Comparison of ENCODE assay signal across 8 cellular contexts in genomic region chr1:9626201-9626608, GRCh38. TPM values are rescaled to one million over a fixed set of nuclear protein-coding genes. Genes with fewer than 3 reads are reported as not detected.
DNase-seq lines count a peak whose midpoint lies in the region; ATAC-seq and TF ChIP-seq lines count a peak whose summit lies in the region.

No MANE protein-coding gene starts in this region.

- WGBS in SK-N-SH (ENCODE audit: low lambda C conversion rate), result 43% methylated on average over 7 of the region's 9 CpGs
- WGBS in testis, 2 donors, result 65 to 73% methylated on average over 6 to 9 of the region's 9 CpGs

- no peaks in the 10 kb centered on the region for H4K20me1 ChIP-seq in SK-N-SH (ENCODE audit: insufficient read depth)

- no peak for TF ChIP-seq POLR2A in testis (IDR thresholded peaks at IDR 0.05)

- H3F3A ChIP-seq in SK-N-SH (replicated peaks; ENCODE audit: insufficient read depth), result no peaks in the 10 kb centered on the region

- H3K4me1 ChIP-seq in SK-N-SH (ENCODE audit: control insufficient read depth in 1 of 2, insufficient read depth in 2 of 2, low read depth in 1 of 2, low read length in 1 of 2), result no peaks in the 10 kb centered on the region; a peak in 1 of 4 replicates
- peaks cover 3% of the 10 kb centered on the region for H3K4me1 ChIP-seq in testis

- H3K36me3 Mint-ChIP-seq in T-cell (peaks cover 5% of the 10 kb centered on the region), osteocyte (ENCODE audit: unreplicated experiment) (no peaks in the 10 kb centered on the region)

- POLR2A ChIA-PET in SK-N-SH (lab: Yijun Ruan, JAX) (interaction anchor here (0.7 kb wide), 1 partner anchor 192 kb away, joined by 3 read pairs; no protein-coding TSS in a partner anchor), T-cell (lab: Charles Lee) (interaction anchor here in 1 of 2 donors (0.6 kb wide), 1 partner anchor 27 kb away, joined by 21 read pairs; no protein-coding TSS in a partner anchor)

- H3K27ac Mint-ChIP-seq in T-cell, result peak overlapping the region; percentile 71 to 82
- H3K27ac Mint-ChIP-seq in osteocyte (ENCODE audit: unreplicated experiment), result no peak overlapping the region

- DNase-seq in SK-N-SH (peak; percentile 23), T-cell (peak in 4 of 34 experiments; percentile 2 to 31 (median 18)), osteocyte (ENCODE audit: extremely low spot score, unreplicated experiment) (no peak), NCI-H774 (lab: John Stamatoyannopoulos, UW) (no peak), testis (no peak)

- no peaks in the 10 kb centered on the region for H3K9me2 ChIP-seq in SK-N-SH

- H3K4me2 ChIP-seq in SK-N-SH, result no peak overlapping the region

- H3K27me3 ChIP-seq in SK-N-SH (ENCODE audit: insufficient read depth) (no peaks in the 10 kb centered on the region), testis (no peaks in the 10 kb centered on the region)

- no peak for TF ChIP-seq EP300 in SK-N-SH (IDR thresholded peaks at IDR 0.05; ENCODE audit: borderline replicate concordance in 1 of 2, low read depth in 1 of 2, low read length in 1 of 2)

- H3K27ac ChIP-seq in SK-N-SH (ENCODE audit: low read depth in 2 of 2, low read length in 1 of 2), result no peak overlapping the region
- H3K27ac ChIP-seq in testis, result no peak overlapping the region

- H3K9ac ChIP-seq in SK-N-SH, result no peak overlapping the region

- H3K9me3 ChIP-seq in SK-N-SH (no peaks in the 10 kb centered on the region), testis (no peaks in the 10 kb centered on the region)

- H3K27me3 Mint-ChIP-seq in T-cell, result no peaks in the 10 kb centered on the region
- no peaks in the 10 kb centered on the region for H3K27me3 Mint-ChIP-seq in osteocyte (ENCODE audit: unreplicated experiment)

- H3K79me2 ChIP-seq in SK-N-SH (ENCODE audit: insufficient read depth), result no peaks in the 10 kb centered on the region

- no peak for TF ChIP-seq CTCF in SK-N-SH (IDR thresholded peaks at IDR 0.05)
- no peak for TF ChIP-seq CTCF in osteocyte (IDR thresholded peaks at IDR 0.05)
- TF ChIP-seq CTCF in testis (IDR thresholded peaks at IDR 0.05), result no peak

- intact Hi-C loops in testis (cut with DNase I; ENCODE audit: low total_unique reads), result loop anchor here (10.0 kb wide), 1 partner anchor 239 kb away; no protein-coding TSS in a partner anchor

- no peak overlapping the region for H3K4me3 ChIP-seq in SK-N-SH (ENCODE audit: low read depth in 2 of 2, low read length in 1 of 2)
- H3K4me3 ChIP-seq in testis, result no peak overlapping the region

- H3K4me3 Mint-ChIP-seq in T-cell (peak overlapping the region; percentile 88 to 97 (median 90)), osteocyte (ENCODE audit: unreplicated experiment) (peak overlapping the region; percentile 55)

- H3K36me3 ChIP-seq in SK-N-SH (replicated peaks in 1 of 2; ENCODE audit: control insufficient read depth in 1 of 2, insufficient read depth in 2 of 2, low read length in 1 of 2), result no peaks in the 10 kb centered on the region
- no peaks in the 10 kb centered on the region for H3K36me3 ChIP-seq in testis (ENCODE audit: low read depth, missing control alignments)

- ATAC-seq in SK-N-SH treated with all-trans-retinoic acid at 6 μM for 48 hours (no peak), HG02588 (IDR thresholded peaks at IDR 0.05; ENCODE audit: unreplicated experiment) (peak; percentile 44), T-cell (replicated peaks in 1 of 4) (no peak), GM18858 (IDR thresholded peaks at IDR 0.05; ENCODE audit: unreplicated experiment) (no peak)

- H3K9me3 Mint-ChIP-seq in T-cell (no peaks in the 10 kb centered on the region), osteocyte (ENCODE audit: unreplicated experiment) (no peaks in the 10 kb centered on the region)

- H3K4me1 Mint-ChIP-seq in T-cell (peaks cover 30 to 49% (median 45%) of the 10 kb centered on the region in 3 donors), osteocyte (ENCODE audit: unreplicated experiment) (peaks cover 3% of the 10 kb centered on the region)

- CTCF ChIA-PET in SK-N-SH (lab: Yijun Ruan, JAX) (interaction anchor here (0.6 to 4.2 kb wide), 54 partner anchors 9 to 775 kb away, joined by 3 to 74 read pairs (median 5); partner anchors contain the start of genes PIK3CD and TMEM201), T-cell (lab: Charles Lee) (interaction anchor here (0.6 to 5.5 kb wide), 7 partner anchors 28 to 117 kb away, joined by 3 to 60 read pairs (median 4); partner anchors contain the start of gene PIK3CD (in 1 of the 2))

- TF ChIP-seq RAD21 in SK-N-SH (IDR thresholded peaks at IDR 0.05; ENCODE audit: low read length), result no peak

- H2AFZ ChIP-seq in SK-N-SH (ENCODE audit: low read depth), result no peak overlapping the region

TF ChIP-seq in SK-N-SH, 30 proteins besides CTCF, POLR2A, EP300 and RAD21:
- TF ChIP-seq IRF3 (IDR thresholded peaks at IDR 0.05; ENCODE audit: low read depth, low read length) (no peak), RXRA (IDR thresholded peaks at IDR 0.05; ENCODE audit: borderline replicate concordance, low read depth) (no peak), RCOR1 (IDR thresholded peaks at IDR 0.05; ENCODE audit: low read length) (no peak), RFX5 (IDR thresholded peaks at IDR 0.05; ENCODE audit: low read length) (no peak), CHD2 (IDR thresholded peaks at IDR 0.05; ENCODE audit: low read length, partially characterized antibody) (no peak), USF1 (IDR thresholded peaks at IDR 0.05; ENCODE audit: borderline replicate concordance, low read depth) (no peak)

TF ChIP-seq in SK-N-SH treated with all-trans-retinoic acid at 6 μM for 48 hours, 23 proteins besides CTCF, POLR2A, EP300 and RAD21 (continues in another document):
- no peak for TF ChIP-seq SNAI2 (CRISPR knock-in tag; IDR thresholded peaks at IDR 0.05)
- TF ChIP-seq RARB (CRISPR knock-in tag; IDR thresholded peaks at IDR 0.05), result no peak
- TF ChIP-seq GLIS3 (CRISPR knock-in tag; IDR thresholded peaks at IDR 0.05), result no peak
- TF ChIP-seq ZFP3 (CRISPR knock-in tag; IDR thresholded peaks at IDR 0.05), result no peak
- TF ChIP-seq TOX (CRISPR knock-in tag; IDR thresholded peaks at IDR 0.05; ENCODE audit: borderline replicate concordance), result no peak
- no peak for TF ChIP-seq TCF4 (CRISPR knock-in tag; IDR thresholded peaks at IDR 0.05; ENCODE audit: borderline replicate concordance)
- TF ChIP-seq ESRRG (CRISPR knock-in tag; IDR thresholded peaks at IDR 0.05), result no peak
- no peak for TF ChIP-seq CSDC2 (CRISPR knock-in tag; IDR thresholded peaks at IDR 0.05)
- TF ChIP-seq ZNF8 (CRISPR knock-in tag; IDR thresholded peaks at IDR 0.05), result no peak
- no peak for TF ChIP-seq ZNF70 (CRISPR knock-in tag; IDR thresholded peaks at IDR 0.05)
- no peak for TF ChIP-seq OSR1 (CRISPR knock-in tag; IDR thresholded peaks at IDR 0.05)
- no peak for TF ChIP-seq BACH2 (CRISPR knock-in tag; IDR thresholded peaks at IDR 0.05; ENCODE audit: borderline replicate concordance)
- TF ChIP-seq POU6F1 (CRISPR knock-in tag; IDR thresholded peaks at IDR 0.05; ENCODE audit: borderline replicate concordance, low read depth), result no peak
- TF ChIP-seq ARNTL (CRISPR knock-in tag; IDR thresholded peaks at IDR 0.05; ENCODE audit: borderline replicate concordance, low read depth), result no peak
- no peak for TF ChIP-seq ISL1 (CRISPR knock-in tag; IDR thresholded peaks at IDR 0.05)
- no peak for TF ChIP-seq PATZ1 (CRISPR knock-in tag; IDR thresholded peaks at IDR 0.05; ENCODE audit: borderline replicate concordance)
- TF ChIP-seq PPARA (CRISPR knock-in tag; IDR thresholded peaks at IDR 0.05; ENCODE audit: borderline replicate concordance), result no peak

RNA-seq across cellular contexts. Expression of gene PIK3CD, which starts 25.3 kb away (rescaled TPM):
- polyA plus RNA-seq in SK-N-SH (2012; rRNA removed) (5.5 and 6.0 TPM in 2 replicates), testis (ENCODE audit: insufficient read depth, low read depth, low replicate concordance) (11.7 TPM)
- polyA plus RNA-seq in SK-N-SH (2012; cell fraction: cytosol; rRNA removed), result 2.7 and 3.9 TPM in 2 replicates
- polyA plus RNA-seq in SK-N-SH (2012; cell fraction: nucleus; rRNA removed), result 12.9 and 13.6 TPM in 2 replicates
- total RNA-seq in T-cell (100 to 1,000 TPM; 246 to 313 (median 280) TPM), osteocyte (10.1 and 14.6 TPM in 2 replicates), testis (10 to 100 TPM; 12.4 to 17.2 TPM)

RNA-seq across cellular contexts. Expression of gene TMEM201, which starts 37.5 kb away (rescaled TPM):
- polyA plus RNA-seq in SK-N-SH (2012; rRNA removed) (3.0 and 8.2 TPM in 2 replicates), testis (ENCODE audit: insufficient read depth, low read depth, low replicate concordance) (26.6 TPM)
- polyA plus RNA-seq in SK-N-SH (2012; cell fraction: cytosol; rRNA removed), result 2.7 and 5.1 TPM in 2 replicates
- 17.3 and 19.4 TPM in 2 replicates for polyA plus RNA-seq in SK-N-SH (2012; cell fraction: nucleus; rRNA removed)
- total RNA-seq in T-cell (10 to 100 TPM; 11.4 to 14.6 (median 12.5) TPM), osteocyte (17.3 and 17.9 TPM in 2 replicates), testis (10 to 100 TPM; 35.8 to 36.2 TPM)

Comparison
In these comparisons a context has a peak if more than half of its experiments do, and no peak if none do; other contexts are left out.
1. RNA of gene PIK3CD, which starts 25.3 kb away (total RNA-seq): 246 to 313 TPM in T-cell; 12.4 to 17.2 TPM in testis and 10.1 to 14.6 TPM in osteocyte; every median in the first group is over 10 times any median in the second.